Comparison of ENCODE assay signal across 8 cellular contexts in genomic region chr3:39101022-39101689, GRCh38. TPM values are rescaled to one million over a fixed set of nuclear protein-coding genes. Genes with fewer than 3 reads are reported as not detected.
DNase-seq lines count a peak whose midpoint lies in the region; ATAC-seq, FAIRE-seq and TF ChIP-seq lines count a peak whose summit lies in the region.

No MANE protein-coding gene starts in this region.

- no peak for FAIRE-seq in kidney (lab: Jason Lieb, UNC)

- no peak overlapping the region for H3K9ac ChIP-seq in kidney (ENCODE audit: low read length in 2 of 2)

- H3K9me3 ChIP-seq in cardiac muscle cell (ENCODE audit: low read depth) (no peaks in the 10 kb centered on the region), ascending aorta (no peaks in the 10 kb centered on the region), kidney (ENCODE audit: control insufficient read depth in 1 of 2, low read length in 2 of 2) (no peaks in the 10 kb centered on the region)

- intact Hi-C loops in cardiac septum (cut with DNase I): no loop called here
- intact Hi-C loops in ascending aorta (cut with DNase I): loop anchor here (2.0 to 10.0 kb wide), 2 partner anchors 188 to 284 kb away; partner anchors contain the start of gene SLC25A38
- intact Hi-C loops in kidney (cut with DNase I): no loop called here

- H3K4me1 ChIP-seq in cardiac muscle cell (ENCODE audit: low read depth): peaks cover 5% of the 10 kb centered on the region
- peaks cover 0 to 21% of the 10 kb centered on the region in 2 donors for H3K4me1 ChIP-seq in ascending aorta
- H3K4me1 ChIP-seq in kidney (ENCODE audit: control insufficient read depth in 1 of 2, insufficient read depth in 1 of 2, low read depth in 1 of 2, low read length in 2 of 2): peaks cover 13 to 20% of the 10 kb centered on the region in 2 donors

- H3K27ac ChIP-seq in cardiac muscle cell: no peak overlapping the region
- no peak overlapping the region for H3K27ac ChIP-seq in RWPE1
- H3K27ac ChIP-seq in ascending aorta: no peak overlapping the region
- no peak overlapping the region for H3K27ac ChIP-seq in kidney (ENCODE audit: low read depth in 2 of 2, low read length in 2 of 2)

- DNase-seq in cardiac muscle cell (ENCODE audit: low read depth in 1 of 2, low spot score in 1 of 2): peak; percentile 35 to 50
- no peak for DNase-seq in cardiac septum (ENCODE audit: low spot score)
- peak; percentile 62 for DNase-seq in RWPE1 (ENCODE audit: low spot score)
- no peak for DNase-seq in ascending aorta (ENCODE audit: low spot score in 2 of 2)
- no peak for DNase-seq in kidney
- DNase-seq in stimulated activated naive CD4-positive, alpha-beta T cell (lab: John Stamatoyannopoulos, UW): peak in 4 of 6 experiments; percentile 27 to 56 (median 30)

- POLR2A ChIA-PET in RWPE1 (lab: Yijun Ruan, JAX; ENCODE audit: low non-redundant PET): no interaction called here

- ATAC-seq in HG02870 (IDR thresholded peaks at IDR 0.05; ENCODE audit: unreplicated experiment) (peak; percentile 65), GM21528 (IDR thresholded peaks at IDR 0.05; ENCODE audit: low FRiP score, unreplicated experiment) (no peak)

- H3K36me3 ChIP-seq in cardiac muscle cell: peaks cover 25% of the 10 kb centered on the region
- H3K36me3 ChIP-seq in ascending aorta: peaks cover 40 to 46% of the 10 kb centered on the region in 2 donors
- H3K36me3 ChIP-seq in kidney (ENCODE audit: control insufficient read depth in 1 of 2, insufficient read depth in 2 of 2, low read length in 2 of 2): peaks cover 29 to 30% of the 10 kb centered on the region in 2 donors

- CTCF ChIA-PET in RWPE1 (lab: Yijun Ruan, JAX): interaction anchor here (0.6 kb wide), 1 partner anchor 46 kb away, joined by 4 read pairs; no protein-coding TSS in a partner anchor

- TF ChIP-seq CTCF in cardiac muscle cell (IDR thresholded peaks at IDR 0.05; ENCODE audit: low read depth, low read length) (peak; percentile 69), RWPE1 (conservative IDR thresholded peaks at IDR 0.05; ENCODE audit: low read depth) (peak; percentile 53), ascending aorta (IDR thresholded peaks at IDR 0.05) (peak; percentile 36 to 57 (median 36)), kidney (IDR thresholded peaks at IDR 0.05; ENCODE audit: borderline replicate concordance, extremely low read depth, insufficient read depth) (peak; percentile 55)

- no peak overlapping the region for H3K4me3 ChIP-seq in cardiac muscle cell
- H3K4me3 ChIP-seq in ascending aorta: no peak overlapping the region
- no peak overlapping the region for H3K4me3 ChIP-seq in kidney (ENCODE audit: low read length in 2 of 2)

- H3K27me3 ChIP-seq in cardiac muscle cell: no peaks in the 10 kb centered on the region
- no peaks in the 10 kb centered on the region for H3K27me3 ChIP-seq in ascending aorta

RNA-seq across cellular contexts. Expression of gene GORASP1, which starts 6.3 kb away (rescaled TPM):
- total RNA-seq in cardiac muscle cell (128 and 135 TPM in 2 replicates), cardiac septum (45.9 TPM), ascending aorta (186 TPM), kidney (70.9 TPM)
- polyA plus RNA-seq in cardiac muscle cell (69.3 and 70.3 TPM in 2 replicates), kidney (ENCODE audit: insufficient read depth, low read depth, low replicate concordance) (38.8 TPM)

RNA-seq across cellular contexts. Expression of gene TTC21A, which starts 6.3 kb away (rescaled TPM):
- total RNA-seq in cardiac muscle cell (2.7 and 3.1 TPM in 2 replicates), cardiac septum (3.0 TPM), ascending aorta (0.43 TPM), kidney (14.1 TPM)
- polyA plus RNA-seq in cardiac muscle cell (2.9 and 4.2 TPM in 2 replicates), kidney (ENCODE audit: insufficient read depth, low read depth, low replicate concordance) (4.8 TPM)

RNA-seq across cellular contexts. Expression of gene WDR48, which starts 49.3 kb away (rescaled TPM):
- total RNA-seq in cardiac muscle cell: 25.9 and 31.5 TPM in 2 replicates
- 43.2 and 56.4 TPM in 2 replicates for polyA plus RNA-seq in cardiac muscle cell
- total RNA-seq in cardiac septum: 24.5 TPM
- total RNA-seq in ascending aorta: 81.0 TPM
- total RNA-seq in kidney: 48.3 TPM
- 21.0 TPM for polyA plus RNA-seq in kidney (ENCODE audit: insufficient read depth, low read depth, low replicate concordance)

RNA-seq across cellular contexts. Expression of gene SCN11A, which starts 49.4 kb away (rescaled TPM):
- total RNA-seq in cardiac muscle cell (0.28 and 0.60 TPM in 2 replicates), cardiac septum (0.05 TPM), ascending aorta (not detected), kidney (0.25 TPM)
- polyA plus RNA-seq in cardiac muscle cell (0.47 and 0.51 TPM in 2 replicates), kidney (ENCODE audit: insufficient read depth, low read depth, low replicate concordance) (0.17 TPM)

RNA-seq across cellular contexts. Expression of gene CSRNP1, which starts 52.2 kb away (rescaled TPM):
- 11.0 and 13.6 TPM in 2 replicates for total RNA-seq in cardiac muscle cell
- polyA plus RNA-seq in cardiac muscle cell: 9.6 and 11.7 TPM in 2 replicates
- 11.5 TPM for total RNA-seq in cardiac septum
- 176 TPM for total RNA-seq in ascending aorta
- total RNA-seq in kidney: 21.6 TPM
- polyA plus RNA-seq in kidney (ENCODE audit: insufficient read depth, low read depth, low replicate concordance): 16.5 TPM

Comparison
In these comparisons a context has a peak if more than half of its experiments do, and no peak if none do; other contexts are left out.
1. DNase-seq: peak in cardiac muscle cell (2 of 2), RWPE1 (single experiment) and stimulated activated naive CD4-positive, alpha-beta T cell (4 of 6); none in cardiac septum (single experiment), ascending aorta (0 of 2) and kidney (single experiment).
2. Peak in every context shown above with its lines, with median percentiles within 50 percentile points of each other: CTCF ChIP-seq.